7 cellular contexts compared by ENCODE assay signal in the genomic region with DNA sequence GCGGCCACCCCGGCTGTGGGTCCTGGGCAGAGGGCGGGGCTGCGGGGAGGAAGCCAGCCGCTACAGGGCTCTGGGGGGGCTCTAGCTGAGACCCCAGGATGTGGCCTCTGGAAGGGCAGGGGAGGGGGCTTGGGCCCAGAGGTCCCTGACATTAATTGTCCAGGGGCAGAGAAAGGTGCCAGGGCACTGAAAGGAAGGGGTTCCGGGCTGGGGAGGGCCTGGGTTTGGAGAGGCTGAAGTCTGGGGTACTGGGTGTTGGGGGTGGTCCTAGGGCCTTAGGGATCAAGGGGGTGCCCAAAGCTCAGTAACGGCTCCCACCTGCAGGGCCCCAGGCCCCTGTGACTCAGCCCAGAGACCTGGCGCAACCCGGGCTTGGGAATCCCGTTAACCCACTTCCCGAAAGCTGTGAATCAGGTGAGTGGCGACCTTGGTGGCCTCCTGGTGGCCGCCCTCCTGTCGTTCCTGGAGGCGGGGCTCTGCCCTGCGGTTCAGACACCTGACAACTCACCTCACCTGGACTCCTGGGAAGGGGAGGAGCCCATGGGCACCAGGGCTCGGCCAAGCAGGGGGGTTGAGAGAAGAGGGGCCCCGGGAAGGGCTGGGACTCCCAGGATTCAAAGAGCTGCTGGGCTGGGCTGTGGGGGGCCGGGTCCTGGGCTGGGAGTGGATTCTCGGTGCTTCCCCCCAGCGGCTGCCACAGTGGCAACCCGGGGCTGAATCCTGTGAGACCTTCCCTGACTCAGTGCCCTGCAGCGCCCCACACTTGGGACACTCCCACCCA. TPM values are rescaled to one million over a fixed set of nuclear protein-coding genes. Genes with fewer than 3 reads are reported as not detected.
A peak's percentile ranks its signal among the peaks of the same experiment; 100 is the strongest.
DNase-seq lines count a peak whose midpoint lies in the region; ATAC-seq and TF ChIP-seq lines count a peak whose summit lies in the region.
"Had no signal": no experiment of that assay in that cellular context is flagged by ENCODE, and none has a peak within 500 bp of the region (broad histone marks: within the 10 kb centered on the region; RNA-seq: fewer than 3 reads in every experiment).

No MANE protein-coding gene starts in this region.

- in situ Hi-C loops in HAP-1 (cut with MboI; ENCODE audit: low sequenced_read_pairs) = no loop called here

- H3K4me3 ChIP-seq in H7 (ENCODE audit: insufficient read depth, low read depth, low read length) (peak overlapping the region; percentile 47), mucosa of descending colon (no peak overlapping the region), HAP-1 (no peak overlapping the region)

- no peak for TF ChIP-seq CTCF in mucosa of descending colon (IDR thresholded peaks at IDR 0.05)
- TF ChIP-seq CTCF in GM20000 (IDR thresholded peaks at IDR 0.05; ENCODE audit: extremely low read depth, missing control alignments) = no peak

- H3K36me3 ChIP-seq in H7 (replicated peaks; ENCODE audit: control insufficient read depth, insufficient read depth, low read length) (no peaks in the 10 kb centered on the region), mucosa of descending colon (ENCODE audit: low read depth) (no peaks in the 10 kb centered on the region), HAP-1 (replicated peaks) (no peaks in the 10 kb centered on the region)

- H3K27me3 ChIP-seq in H7 (ENCODE audit: control insufficient read depth, insufficient read depth, low read length) (peaks cover 18% of the 10 kb centered on the region; the same call in 1 of the 2 replicates), HAP-1 (ENCODE audit: low read depth) (peaks cover 18% of the 10 kb centered on the region)

- peaks cover 7% of the 10 kb centered on the region for H3K9me3 ChIP-seq in mucosa of descending colon
- peaks cover 8% of the 10 kb centered on the region for H3K9me3 ChIP-seq in HAP-1

- peak; percentile 91 for ATAC-seq in mucosa of descending colon

- intact Hi-C loops in mucosa of descending colon (cut with DNase I, micrococcal nuclease) = no loop called here

- DNase-seq in H7 = peak; percentile 79
- peak; percentile 76 for DNase-seq in RPMI8226
- peak; percentile 82 to 92 (median 88) for DNase-seq in mucosa of descending colon
- DNase-seq in GM20000 (ENCODE audit: low spot score) = no peak
- no peak for DNase-seq in HAP-1 (ENCODE audit: low spot score in 2 of 2)
- DNase-seq in A172 (ENCODE audit: low spot score) = no peak

- H3K4me1 ChIP-seq in mucosa of descending colon (ENCODE audit: low read depth) (peaks cover 5% of the 10 kb centered on the region), HAP-1 (no peaks in the 10 kb centered on the region)

RNA-seq across cellular contexts. Expression of a gene that starts 0.5 kb away (rescaled TPM):
- 0.80 and 0.85 TPM in 2 replicates for total RNA-seq in H7 (2014; rRNA removed; shearing (Covaris generic))
- 10 to 100 TPM in 1 of 3 donors, 1 to 10 TPM in 2; 1.6 to 29.0 (median 1.9) TPM for total RNA-seq in mucosa of descending colon
- not detected in 2 replicates for total RNA-seq in A172 (2014; rRNA removed; shearing (Covaris generic))
- total RNA-seq: frontal cortex had no signal

RNA-seq across cellular contexts. Expression of a gene that starts 24.6 kb away (rescaled TPM):
- total RNA-seq in H7 (2014; rRNA removed; shearing (Covaris generic)) = 55.2 and 94.1 TPM in 2 replicates
- 10 to 100 TPM; 23.3 to 26.9 (median 25.3) TPM for total RNA-seq in mucosa of descending colon
- 66.3 and 88.4 TPM in 2 replicates for total RNA-seq in A172 (2014; rRNA removed; shearing (Covaris generic))

RNA-seq across cellular contexts. Expression of a gene that starts 28.3 kb away (rescaled TPM):
- total RNA-seq in H7 (2014; rRNA removed; shearing (Covaris generic)) = not detected in 2 replicates
- total RNA-seq in mucosa of descending colon = 10 to 100 TPM in 2 of 3 donors, 1 to 10 TPM in 1; 6.8 to 40.7 (median 24.3) TPM
- total RNA-seq in A172 (2014; rRNA removed; shearing (Covaris generic)) = 1.3 and 1.8 TPM in 2 replicates
- total RNA-seq: frontal cortex had no signal

RNA-seq across cellular contexts. Expression of a gene that starts 41.4 kb away (rescaled TPM):
- total RNA-seq in H7 (2014; rRNA removed; shearing (Covaris generic)) = 0.42 and 1.5 TPM in 2 replicates
- 1 to 10 TPM in 1 of 3 donors, under 1 TPM in 2; 0.51 to 4.1 (median 0.58) TPM for total RNA-seq in mucosa of descending colon
- total RNA-seq in A172 (2014; rRNA removed; shearing (Covaris generic)) = not detected in 2 replicates
- total RNA-seq: frontal cortex had no signal

RNA-seq across cellular contexts. Expression of a gene that starts 53.3 kb away (rescaled TPM):
- total RNA-seq in H7 (2014; rRNA removed; shearing (Covaris generic)) = 22.7 and 33.5 TPM in 2 replicates
- total RNA-seq in mucosa of descending colon = 10 to 100 TPM; 26.6 to 46.0 (median 34.3) TPM
- 41.3 and 41.6 TPM in 2 replicates for total RNA-seq in A172 (2014; rRNA removed; shearing (Covaris generic))

Comparison
In these comparisons a context has a peak if more than half of its experiments do, and no peak if none do; other contexts are left out.
1. DNase-seq: peak in H7 (single experiment), RPMI8226 (single experiment) and mucosa of descending colon (3 of 3); none in GM20000 (single experiment), HAP-1 (0 of 2) and A172 (single experiment).